In the genomic region with DNA sequence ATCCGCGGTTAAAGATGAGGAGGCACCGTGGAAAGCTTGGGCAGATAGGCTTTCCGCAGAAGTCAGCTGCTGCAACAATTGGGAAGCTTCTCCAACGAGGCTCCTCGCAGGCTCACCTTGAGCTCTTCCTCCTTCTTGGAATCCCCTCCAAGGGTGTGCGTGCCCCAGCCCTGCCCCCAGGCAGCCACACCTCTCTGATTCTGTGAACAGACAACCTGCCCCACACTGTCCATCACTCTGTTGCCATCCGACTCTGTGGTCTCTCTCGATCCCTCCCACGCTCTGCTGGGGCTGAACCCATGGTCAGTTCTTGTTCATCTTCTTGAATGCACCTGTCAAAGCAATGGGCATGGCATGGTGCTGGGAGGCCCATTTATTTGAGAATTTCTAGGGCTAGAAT, we compare ENCODE assay signal across 19 cellular contexts. TPM values are rescaled to one million over a fixed set of nuclear protein-coding genes. Genes with fewer than 3 reads are reported as not detected.
DNase-seq lines count a peak whose midpoint lies in the region; ATAC-seq and TF ChIP-seq lines count a peak whose summit lies in the region.
"Had no signal": no experiment of that assay in that cellular context is flagged by ENCODE, and none has a peak within 500 bp of the region (broad histone marks: within the 10 kb centered on the region; RNA-seq: fewer than 3 reads in every experiment).

No MANE protein-coding gene starts in this region.

- POLR2A ChIA-PET in Caco-2 (lab: Charles Lee) = no interaction called here

- H3K27ac Mint-ChIP-seq in chondrocyte (ENCODE audit: unreplicated experiment) = no peak overlapping the region
- no peak overlapping the region for H3K27ac Mint-ChIP-seq in Caco-2 (ENCODE audit: unreplicated experiment)
- H3K27ac Mint-ChIP-seq: GM23338 had no signal

- H3K27me3 Mint-ChIP-seq in chondrocyte (ENCODE audit: low read depth) (peaks cover 3% of the 10 kb centered on the region), Caco-2 (ENCODE audit: insufficient read depth, unreplicated experiment) (no peaks in the 10 kb centered on the region)

- no peaks in the 10 kb centered on the region for H3K4me1 ChIP-seq in Caco-2
- H3K4me1 ChIP-seq in lower lobe of right lung = no peaks in the 10 kb centered on the region
- H3K4me1 ChIP-seq: BE2C, HAP-1 had no signal

- H3K4me3 Mint-ChIP-seq in chondrocyte (ENCODE audit: unreplicated experiment) (no peak overlapping the region), Caco-2 (ENCODE audit: unreplicated experiment) (no peak overlapping the region)
- H3K4me3 Mint-ChIP-seq: CD4-positive, CD25-positive, alpha-beta regulatory T cell; CD8-positive, alpha-beta memory T cell; GM23338 had no signal

- intact Hi-C loops in posterior vena cava (cut with DNase I) = no loop called here
- intact Hi-C loops in Caco-2 (cut with micrococcal nuclease; ENCODE audit: unreplicated experiment) = no loop called here
- intact Hi-C loops in lower lobe of right lung (cut with DNase I) = no loop called here

- H3K9me3 ChIP-seq in Caco-2 = peaks cover 4% of the 10 kb centered on the region; the same call in 1 of the 2 replicates
- peaks cover 13% of the 10 kb centered on the region for H3K9me3 ChIP-seq in lower lobe of right lung
- H3K9me3 ChIP-seq: BE2C had no signal

- ATAC-seq in lower lobe of right lung = no peak
- ATAC-seq: GM23338 had no signal

- H3K36me3 Mint-ChIP-seq in chondrocyte (ENCODE audit: low read depth) (no peaks in the 10 kb centered on the region), Caco-2 (ENCODE audit: insufficient read depth, unreplicated experiment) (no peaks in the 10 kb centered on the region)
- H3K36me3 Mint-ChIP-seq: CD8-positive, alpha-beta memory T cell had no signal

- H3K27ac ChIP-seq in lower lobe of right lung = no peak overlapping the region
- H3K27ac ChIP-seq: KMS-11 had no signal

- no peaks in the 10 kb centered on the region for H3K27me3 ChIP-seq in H7 (ENCODE audit: control insufficient read depth, insufficient read depth, low read length)
- H3K27me3 ChIP-seq in Caco-2 (replicated peaks; ENCODE audit: control insufficient read depth, insufficient read depth, low read length) = no peaks in the 10 kb centered on the region
- no peaks in the 10 kb centered on the region for H3K27me3 ChIP-seq in lower lobe of right lung (ENCODE audit: low read depth)
- H3K27me3 ChIP-seq: BE2C had no signal

- H3K36me3 ChIP-seq in H7 (replicated peaks; ENCODE audit: control insufficient read depth, insufficient read depth, low read length) (no peaks in the 10 kb centered on the region), Caco-2 (ENCODE audit: control insufficient read depth, insufficient read depth, low read length) (no peaks in the 10 kb centered on the region), lower lobe of right lung (no peaks in the 10 kb centered on the region)
- H3K36me3 ChIP-seq: BE2C, HAP-1 had no signal

- CTCF ChIA-PET in Caco-2 (lab: Charles Lee) = no interaction called here

- BruUV-seq in Caco-2 (replicated peaks; lab: Mats Ljungman, UMichigan) = no TSS peak

- H3K9me3 Mint-ChIP-seq in chondrocyte (ENCODE audit: low read depth) = peaks cover 18% of the 10 kb centered on the region
- no peaks in the 10 kb centered on the region for H3K9me3 Mint-ChIP-seq in Caco-2 (ENCODE audit: unreplicated experiment)

- H3K4me1 Mint-ChIP-seq in chondrocyte (ENCODE audit: low read depth) (no peaks in the 10 kb centered on the region), Caco-2 (ENCODE audit: low read depth, unreplicated experiment) (no peaks in the 10 kb centered on the region)
- H3K4me1 Mint-ChIP-seq: CD4-positive, CD25-positive, alpha-beta regulatory T cell; CD8-positive, alpha-beta memory T cell; GM23338 had no signal

- DNase-seq in ELF-1 (ENCODE audit: low read depth, low spot score) (peak; percentile 55), H7 (peak; percentile 9), chondrocyte (ENCODE audit: low spot score) (peak; percentile 55), posterior vena cava (ENCODE audit: low spot score) (peak; percentile 61), Caco-2 (no peak), lower lobe of right lung (no peak)
- DNase-seq in stimulated activated CD4-positive, alpha-beta T cell treated with anti-CD3 and anti-CD28 coated beads, Interleukin-12 subunit alpha, Interleukin-12 subunit beta, amount 100 ng/mL, for 4 hours = no peak
- DNase-seq: ACHN; BE2C; C1 segment of cervical spinal cord; CD4-positive, CD25-positive, alpha-beta regulatory T cell; CD8-positive, alpha-beta memory T cell; COR-L47; DMS79; GF-D8 had no signal

- H3K4me3 ChIP-seq in H7 (ENCODE audit: insufficient read depth, low read depth, low read length) = no peak overlapping the region
- no peak overlapping the region for H3K4me3 ChIP-seq in Caco-2 (ENCODE audit: low read depth, low read length)
- no peak overlapping the region for H3K4me3 ChIP-seq in lower lobe of right lung
- H3K4me3 ChIP-seq: GM23338, HAP-1 had no signal

- no peak for TF ChIP-seq CTCF in chondrocyte (IDR thresholded peaks at IDR 0.05)
- TF ChIP-seq CTCF in Caco-2 (IDR thresholded peaks at IDR 0.05; ENCODE audit: insufficient read depth in 1 of 2, low read depth in 1 of 2, low read length in 1 of 2, severe bottlenecking in 1 of 2, unreplicated experiment in 1 of 2) = no peak
- no peak for TF ChIP-seq CTCF in lower lobe of right lung (IDR thresholded peaks at IDR 0.05)

RNA-seq across cellular contexts. Expression of a gene that starts 31.5 kb away (rescaled TPM):
- total RNA-seq in H7 (2014; rRNA removed; shearing (Covaris generic)) = 3.4 and 4.9 TPM in 2 replicates
- total RNA-seq in chondrocyte = 0.15 to 0.21 TPM in 2 of 3 replicates, not detected in the other
- total RNA-seq in posterior vena cava = under 1 TPM in 1 of 2 donors, not detected in 1; 0.09 TPM
- 3.4 and 3.7 TPM in 2 replicates for total RNA-seq in Caco-2 (2022)
- total RNA-seq in lower lobe of right lung = not detected
- total RNA-seq: Daoy had no signal

RNA-seq across cellular contexts. Expression of a gene that starts 58.7 kb away (rescaled TPM):
- total RNA-seq in H7 (2014; rRNA removed; shearing (Covaris generic)) = 0.11 and 0.21 TPM in 2 replicates
- total RNA-seq in chondrocyte (0.10 TPM in 1 of 3 replicates, not detected in the others), posterior vena cava (not detected), Caco-2 (2022) (0.67 and 0.77 TPM in 2 replicates), lower lobe of right lung (3.5 TPM)
- total RNA-seq: CD8-positive, alpha-beta memory T cell; Daoy had no signal

Comparison
In these comparisons a context has a peak if more than half of its experiments do, and no peak if none do; other contexts are left out.
1. DNase-seq: peak in ELF-1 (single experiment), H7 (single experiment), chondrocyte (single experiment) and posterior vena cava (single experiment); none in Caco-2 (0 of 2), stimulated activated CD4-positive, alpha-beta T cell treated with anti-CD3 and anti-CD28 coated beads, Interleukin-12 subunit alpha, Interleukin-12 subunit beta, amount 100 ng/mL, for 4 hours (single experiment) and lower lobe of right lung (single experiment).